1 cellular context compared by ENCODE assay signal in the genomic region with DNA sequence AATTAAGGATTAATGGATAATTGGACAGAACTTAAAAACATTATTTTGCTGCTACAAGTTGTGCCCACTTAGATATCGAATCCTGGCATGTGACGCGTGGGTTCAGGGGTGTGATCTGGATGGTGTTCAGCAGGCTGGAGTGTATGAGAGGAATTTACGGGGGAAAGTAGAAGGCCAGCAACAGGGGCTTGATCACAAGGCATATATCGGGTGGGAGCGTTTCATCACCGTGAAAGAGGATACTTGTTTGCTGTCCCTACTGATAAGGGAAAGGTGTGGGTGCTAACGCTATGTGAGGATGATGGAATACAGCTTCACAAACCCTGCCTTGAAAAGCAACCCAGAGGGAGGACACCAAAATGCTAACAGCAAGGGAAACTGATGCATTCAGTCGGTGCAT.
TF ChIP-seq lines count a peak whose summit lies in the region.

No MANE protein-coding gene starts in this region.

TF ChIP-seq in HEK293, 187 proteins besides CTCF, POLR2A, EP300 and RAD21 (continued from another document):
- TF ChIP-seq ZNF354C (tag by site-specific recombination; IDR thresholded peaks at IDR 0.05; ENCODE audit: borderline replicate concordance, low read depth), result no peak
- TF ChIP-seq ZFP41 (tag by site-specific recombination; IDR thresholded peaks at IDR 0.05; ENCODE audit: borderline replicate concordance), result no peak
